ENCODE assay signal across 1 cellular context in the genomic region with DNA sequence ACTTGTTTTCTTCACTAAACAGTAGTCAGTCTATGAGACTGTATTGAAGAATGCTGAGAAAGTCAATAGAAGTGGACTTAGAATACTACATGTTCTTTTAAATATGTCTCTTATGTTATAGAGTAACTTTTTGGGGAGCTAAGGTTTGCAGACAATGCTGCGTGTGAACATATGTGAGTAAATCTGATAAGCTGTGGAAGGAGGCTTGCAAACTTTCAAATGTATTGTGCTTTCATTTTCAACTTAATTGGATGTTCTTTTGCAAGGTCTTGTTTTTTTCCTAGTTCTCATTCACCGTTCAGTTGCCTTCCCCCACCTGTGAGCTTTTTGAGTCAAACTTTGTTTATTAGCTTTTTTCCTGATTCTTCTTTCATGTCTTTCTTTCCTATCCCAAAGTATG.
TF ChIP-seq lines count a peak whose summit lies in the region.

No MANE protein-coding gene starts in this region.

TF ChIP-seq in SK-N-SH treated with all-trans-retinoic acid at 6 μM for 48 hours, 23 proteins besides CTCF, POLR2A, EP300 and RAD21 (continued from another document):
- TF ChIP-seq, protein P1, sequence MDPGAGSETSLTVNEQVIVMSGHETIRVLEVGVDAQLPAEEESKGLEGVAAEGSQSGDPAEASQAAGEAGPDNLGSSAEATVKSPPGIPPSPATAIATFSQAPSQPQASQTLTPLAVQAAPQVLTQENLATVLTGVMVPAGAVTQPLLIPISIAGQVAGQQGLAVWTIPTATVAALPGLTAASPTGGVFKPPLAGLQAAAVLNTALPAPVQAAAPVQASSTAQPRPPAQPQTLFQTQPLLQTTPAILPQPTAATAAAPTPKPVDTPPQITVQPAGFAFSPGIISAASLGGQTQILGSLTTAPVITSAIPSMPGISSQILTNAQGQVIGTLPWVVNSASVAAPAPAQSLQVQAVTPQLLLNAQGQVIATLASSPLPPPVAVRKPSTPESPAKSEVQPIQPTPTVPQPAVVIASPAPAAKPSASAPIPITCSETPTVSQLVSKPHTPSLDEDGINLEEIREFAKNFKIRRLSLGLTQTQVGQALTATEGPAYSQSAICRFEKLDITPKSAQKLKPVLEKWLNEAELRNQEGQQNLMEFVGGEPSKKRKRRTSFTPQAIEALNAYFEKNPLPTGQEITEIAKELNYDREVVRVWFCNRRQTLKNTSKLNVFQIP (CRISPR knock-in tag; IDR thresholded peaks at IDR 0.05; ENCODE audit: borderline replicate concordance, low read depth) = no peak
- TF ChIP-seq, protein P2, sequence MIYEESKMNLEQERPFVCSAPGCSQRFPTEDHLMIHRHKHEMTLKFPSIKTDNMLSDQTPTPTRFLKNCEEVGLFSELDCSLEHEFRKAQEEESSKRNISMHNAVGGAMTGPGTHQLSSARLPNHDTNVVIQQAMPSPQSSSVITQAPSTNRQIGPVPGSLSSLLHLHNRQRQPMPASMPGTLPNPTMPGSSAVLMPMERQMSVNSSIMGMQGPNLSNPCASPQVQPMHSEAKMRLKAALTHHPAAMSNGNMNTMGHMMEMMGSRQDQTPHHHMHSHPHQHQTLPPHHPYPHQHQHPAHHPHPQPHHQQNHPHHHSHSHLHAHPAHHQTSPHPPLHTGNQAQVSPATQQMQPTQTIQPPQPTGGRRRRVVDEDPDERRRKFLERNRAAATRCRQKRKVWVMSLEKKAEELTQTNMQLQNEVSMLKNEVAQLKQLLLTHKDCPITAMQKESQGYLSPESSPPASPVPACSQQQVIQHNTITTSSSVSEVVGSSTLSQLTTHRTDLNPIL (CRISPR knock-in tag; IDR thresholded peaks at IDR 0.05; ENCODE audit: low read depth) = no peak
- TF ChIP-seq PPARA (CRISPR knock-in tag; IDR thresholded peaks at IDR 0.05; ENCODE audit: borderline replicate concordance) (no peak), ISL1 (CRISPR knock-in tag; IDR thresholded peaks at IDR 0.05) (no peak), RARB (CRISPR knock-in tag; IDR thresholded peaks at IDR 0.05) (no peak), ZC3H10 (CRISPR knock-in tag; IDR thresholded peaks at IDR 0.05) (no peak), ARNTL (CRISPR knock-in tag; IDR thresholded peaks at IDR 0.05; ENCODE audit: borderline replicate concordance, low read depth) (no peak), ZFP30 (CRISPR knock-in tag; IDR thresholded peaks at IDR 0.05) (no peak), CSDC2 (CRISPR knock-in tag; IDR thresholded peaks at IDR 0.05) (no peak), TCF4 (CRISPR knock-in tag; IDR thresholded peaks at IDR 0.05; ENCODE audit: borderline replicate concordance) (no peak), ZFP3 (CRISPR knock-in tag; IDR thresholded peaks at IDR 0.05) (no peak), ZNF70 (CRISPR knock-in tag; IDR thresholded peaks at IDR 0.05) (no peak)
- TF ChIP-seq, protein P3, sequence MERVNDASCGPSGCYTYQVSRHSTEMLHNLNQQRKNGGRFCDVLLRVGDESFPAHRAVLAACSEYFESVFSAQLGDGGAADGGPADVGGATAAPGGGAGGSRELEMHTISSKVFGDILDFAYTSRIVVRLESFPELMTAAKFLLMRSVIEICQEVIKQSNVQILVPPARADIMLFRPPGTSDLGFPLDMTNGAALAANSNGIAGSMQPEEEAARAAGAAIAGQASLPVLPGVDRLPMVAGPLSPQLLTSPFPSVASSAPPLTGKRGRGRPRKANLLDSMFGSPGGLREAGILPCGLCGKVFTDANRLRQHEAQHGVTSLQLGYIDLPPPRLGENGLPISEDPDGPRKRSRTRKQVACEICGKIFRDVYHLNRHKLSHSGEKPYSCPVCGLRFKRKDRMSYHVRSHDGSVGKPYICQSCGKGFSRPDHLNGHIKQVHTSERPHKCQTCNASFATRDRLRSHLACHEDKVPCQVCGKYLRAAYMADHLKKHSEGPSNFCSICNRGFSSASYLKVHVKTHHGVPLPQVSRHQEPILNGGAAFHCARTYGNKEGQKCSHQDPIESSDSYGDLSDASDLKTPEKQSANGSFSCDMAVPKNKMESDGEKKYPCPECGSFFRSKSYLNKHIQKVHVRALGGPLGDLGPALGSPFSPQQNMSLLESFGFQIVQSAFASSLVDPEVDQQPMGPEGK (CRISPR knock-in tag; IDR thresholded peaks at IDR 0.05; ENCODE audit: borderline replicate concordance) = no peak
- TF ChIP-seq, protein P4, sequence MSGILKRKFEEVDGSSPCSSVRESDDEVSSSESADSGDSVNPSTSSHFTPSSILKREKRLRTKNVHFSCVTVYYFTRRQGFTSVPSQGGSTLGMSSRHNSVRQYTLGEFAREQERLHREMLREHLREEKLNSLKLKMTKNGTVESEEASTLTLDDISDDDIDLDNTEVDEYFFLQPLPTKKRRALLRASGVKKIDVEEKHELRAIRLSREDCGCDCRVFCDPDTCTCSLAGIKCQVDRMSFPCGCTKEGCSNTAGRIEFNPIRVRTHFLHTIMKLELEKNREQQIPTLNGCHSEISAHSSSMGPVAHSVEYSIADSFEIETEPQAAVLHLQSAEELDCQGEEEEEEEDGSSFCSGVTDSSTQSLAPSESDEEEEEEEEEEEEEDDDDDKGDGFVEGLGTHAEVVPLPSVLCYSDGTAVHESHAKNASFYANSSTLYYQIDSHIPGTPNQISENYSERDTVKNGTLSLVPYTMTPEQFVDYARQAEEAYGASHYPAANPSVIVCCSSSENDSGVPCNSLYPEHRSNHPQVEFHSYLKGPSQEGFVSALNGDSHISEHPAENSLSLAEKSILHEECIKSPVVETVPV (CRISPR knock-in tag; IDR thresholded peaks at IDR 0.05) = no peak
